In genomic region chr2:121977326-121977725, GRCh38 we compare ENCODE assay signal across 20 cellular contexts.
"Had no signal": no experiment of that assay in that cellular context is flagged by ENCODE, and none has a peak within 500 bp of the region (broad histone marks: within the 10 kb centered on the region; RNA-seq: fewer than 3 reads in every experiment).

No MANE protein-coding gene starts in this region.

- H3K4me2 ChIP-seq: hepatocyte, smooth muscle cell had no signal

- H3K4me3 ChIP-seq: colonic mucosa, dorsolateral prefrontal cortex, hepatocyte, smooth muscle cell, stomach, suprapubic skin, tibial nerve had no signal

- H3K27me3 ChIP-seq: colonic mucosa, dorsolateral prefrontal cortex, hepatocyte, stomach, suprapubic skin, tibial nerve had no signal

- H3K9me3 ChIP-seq: colonic mucosa, stomach, suprapubic skin, tibial nerve had no signal

- H2AFZ ChIP-seq: hepatocyte had no signal

- H3K36me3 ChIP-seq: colonic mucosa, stomach, suprapubic skin, tibial nerve, WERI-Rb-1 had no signal

- H3K27ac ChIP-seq: colonic mucosa, dorsolateral prefrontal cortex, hepatocyte, stomach, suprapubic skin, tibial nerve, WERI-Rb-1 had no signal

- H3K79me2 ChIP-seq: hepatocyte had no signal

- H3K4me1 ChIP-seq: colonic mucosa had no signal

- DNase-seq: activated CD4-positive, alpha-beta T cell treated with anti-CD3 and anti-CD28 coated beads for 1 hour; activated CD4-positive, alpha-beta T cell treated with anti-CD3 and anti-CD28 coated beads, Interleukin-2, amount 50 U/mL, for 1 hour; activated CD8-positive, alpha-beta T cell treated with anti-CD3 and anti-CD28 coated beads, Interleukin-2, amount 10 ng/mL, durations not matched to agents 7 days and 5 days; activated gamma-delta T cell; aorta; central memory CD4-positive, alpha-beta T cell; colonic mucosa; dorsolateral prefrontal cortex; effector memory CD8-positive, alpha-beta T cell; glutamatergic neuron; immature natural killer cell; kidney glomerular epithelial cell; occipital lobe; stimulated activated CD4-positive, alpha-beta T cell treated with anti-CD3 and anti-CD28 coated beads, Interleukin-15, amount 100 ng/mL, for 24 hours; stomach; WERI-Rb-1 had no signal
